ENCODE assay signal across 8 cellular contexts in genomic region chr14:64891839-64892375, GRCh38. TPM values are rescaled to one million over a fixed set of nuclear protein-coding genes. Genes with fewer than 3 reads are reported as not detected.
DNase-seq lines count a peak whose midpoint lies in the region; ATAC-seq and TF ChIP-seq lines count a peak whose summit lies in the region.

No MANE protein-coding gene starts in this region.

- no peaks in the 10 kb centered on the region for H3K9me3 ChIP-seq in AG04450 (ENCODE audit: control insufficient read depth, insufficient read depth, low read length)

- DNase-seq in AG04450 (ENCODE audit: low read depth, low spot score), result peak; percentile 34
- peak; percentile 61 for DNase-seq in EL
- peak; percentile 67 for DNase-seq in M059J (ENCODE audit: low read depth)
- DNase-seq in RPMI8226, result peak; percentile 60
- DNase-seq in dorsolateral prefrontal cortex, result peak in 2 of 10 donors; percentile 24 to 56
- no peak for DNase-seq in mesothelial cell of epicardium (ENCODE audit: low spot score in 2 of 2, unreplicated experiment in 2 of 2)

- H3K27ac ChIP-seq in AG04450 (ENCODE audit: low read depth, low read length), result no peak overlapping the region
- no peak overlapping the region for H3K27ac ChIP-seq in dorsolateral prefrontal cortex

- TF ChIP-seq CTCF in AG04450 (IDR thresholded peaks at IDR 0.05; ENCODE audit: low read depth, low read length), result peak; percentile 55
- TF ChIP-seq CTCF in dorsolateral prefrontal cortex (IDR thresholded peaks at IDR 0.05 in 54 of 56, conservative IDR thresholded peaks at IDR 0.05 in 2 of 56; ENCODE audit: low read depth in 1 of 56, partially characterized antibody in 56 of 56), result peak; percentile 33 to 94 (median 75)
- TF ChIP-seq CTCF in mesothelial cell of epicardium (IDR thresholded peaks at IDR 0.05; ENCODE audit: unreplicated experiment), result peak; percentile 45

- no peak overlapping the region for H3K27ac Mint-ChIP-seq in mesothelial cell of epicardium

- peaks cover 13% of the 10 kb centered on the region for H3K27me3 Mint-ChIP-seq in mesothelial cell of epicardium (ENCODE audit: low read depth)

- CTCF ChIA-PET in AG04450 (lab: Charles Lee), result interaction anchor here (0.6 to 5.7 kb wide), 65 partner anchors 9 to 588 kb away, joined by 3 to 159 read pairs (median 4); partner anchors contain the start of genes CHURC1 and SPTB

- no peaks in the 10 kb centered on the region for H3K36me3 Mint-ChIP-seq in mesothelial cell of epicardium

- intact Hi-C loops in dorsolateral prefrontal cortex (cut with DNase I), result loop anchor here in 1 of 2 donors (5.0 to 10.0 kb wide), 2 partner anchors 70 to 227 kb away; no protein-coding TSS in a partner anchor

- H3K9me3 Mint-ChIP-seq in mesothelial cell of epicardium, result no peaks in the 10 kb centered on the region

- POLR2A ChIA-PET in AG04450 (lab: Yijun Ruan, JAX), result no interaction called here

- ATAC-seq in GM19351 (IDR thresholded peaks at IDR 0.05; ENCODE audit: unreplicated experiment), result no peak
- ATAC-seq in GM18907 (IDR thresholded peaks at IDR 0.05; ENCODE audit: unreplicated experiment), result no peak

- H3K4me3 ChIP-seq in AG04450 (ENCODE audit: low read depth, low read length) (no peak overlapping the region), dorsolateral prefrontal cortex (no peak overlapping the region)

- H3K27me3 ChIP-seq in AG04450 (ENCODE audit: control insufficient read depth, insufficient read depth, low read length), result peaks cover 19% of the 10 kb centered on the region
- H3K27me3 ChIP-seq in dorsolateral prefrontal cortex, result peaks cover 0 to 5% (median 0%) of the 10 kb centered on the region in 45 donors

- no peaks in the 10 kb centered on the region for H3K4me1 Mint-ChIP-seq in mesothelial cell of epicardium

- H3K4me3 Mint-ChIP-seq in mesothelial cell of epicardium, result no peak overlapping the region

RNA-seq across cellular contexts. Expression of gene SPTB, which starts 12.2 kb away (rescaled TPM):
- polyA plus RNA-seq in AG04450 (2011; rRNA removed), result 0.01 TPM in 1 of 2 replicates, not detected in the other
- polyA minus RNA-seq in AG04450 (2011; rRNA and poly(A)+ RNA removed), result 0.09 TPM in 1 of 2 replicates, not detected in the other
- 0.86 and 1.5 TPM in 2 replicates for total RNA-seq in M059J (2014; rRNA removed; shearing (Covaris generic))
- total RNA-seq in dorsolateral prefrontal cortex, result 10 to 100 TPM in 119 of 120 experiments, 1 to 10 TPM in 1; 6.7 to 55.4 (median 33.1) TPM
- total RNA-seq in mesothelial cell of epicardium, result 8.1 to 9.0 TPM (median 8.9 TPM) in 3 replicates

RNA-seq across cellular contexts. Expression of gene CHURC1, which starts 22.3 kb away (rescaled TPM):
- polyA plus RNA-seq in AG04450 (2011; rRNA removed), result 85.2 and 113 TPM in 2 replicates
- 40.4 and 51.6 TPM in 2 replicates for polyA minus RNA-seq in AG04450 (2011; rRNA and poly(A)+ RNA removed)
- 84.4 and 138 TPM in 2 replicates for total RNA-seq in M059J (2014; rRNA removed; shearing (Covaris generic))
- total RNA-seq in dorsolateral prefrontal cortex, result 10 to 100 TPM; 39.7 to 80.2 (median 55.2) TPM
- 43.5 to 45.8 TPM (median 45.1 TPM) in 3 replicates for total RNA-seq in mesothelial cell of epicardium

RNA-seq across cellular contexts. Expression of gene GPX2, which starts 50.6 kb away (rescaled TPM):
- 1.3 TPM in 1 of 2 replicates, not detected in the other for polyA plus RNA-seq in AG04450 (2011; rRNA removed)
- 0.28 TPM in 1 of 2 replicates, not detected in the other for polyA minus RNA-seq in AG04450 (2011; rRNA and poly(A)+ RNA removed)
- not detected in 2 replicates for total RNA-seq in M059J (2014; rRNA removed; shearing (Covaris generic))
- 1 to 10 TPM in 2 of 120 experiments, under 1 TPM in 6, not detected in 112; 0.39 to 1.2 (median 0.72) TPM for total RNA-seq in dorsolateral prefrontal cortex
- total RNA-seq in mesothelial cell of epicardium, result 0.58 to 0.63 TPM (median 0.61 TPM) in 3 replicates

Comparison
In these comparisons a context has a peak if more than half of its experiments do, and no peak if none do; other contexts are left out.
1. DNase-seq: peak in AG04450 (single experiment), EL (single experiment), M059J (single experiment) and RPMI8226 (single experiment); none in mesothelial cell of epicardium (0 of 2).
2. Peak in every context shown above with its lines, with median percentiles within 50 percentile points of each other: CTCF ChIP-seq.